In the genomic region with DNA sequence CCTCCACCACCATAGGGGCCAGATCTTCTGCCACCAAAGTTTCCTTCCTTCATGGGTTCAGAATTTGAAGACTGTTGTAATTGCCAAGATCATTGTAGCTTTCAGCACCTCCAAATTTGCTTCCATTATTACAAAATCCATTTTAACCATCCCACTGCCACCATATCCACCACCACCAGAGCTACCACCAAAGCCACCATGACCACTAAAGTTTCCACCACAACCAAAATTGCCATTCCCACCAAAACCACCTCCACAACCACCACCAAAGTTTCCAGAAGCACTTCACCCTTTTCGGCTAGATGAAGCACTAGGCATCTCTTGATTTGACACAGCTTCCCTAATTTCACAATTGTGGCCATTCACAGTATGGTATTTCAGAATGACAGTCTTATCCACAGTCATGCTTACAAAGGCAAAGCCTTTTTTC, we compare ENCODE assay signal across 14 cellular contexts. TPM values are rescaled to one million over a fixed set of nuclear protein-coding genes. Genes with fewer than 3 reads are reported as not detected.
A peak's percentile ranks its signal among the peaks of the same experiment; 100 is the strongest.
DNase-seq lines count a peak whose midpoint lies in the region; ATAC-seq and TF ChIP-seq lines count a peak whose summit lies in the region.
"Had no signal": no experiment of that assay in that cellular context is flagged by ENCODE, and none has a peak within 500 bp of the region (broad histone marks: within the 10 kb centered on the region; RNA-seq: fewer than 3 reads in every experiment).

No MANE protein-coding gene starts in this region.

- peak; percentile 69 for ATAC-seq in GM19351 (IDR thresholded peaks at IDR 0.05; ENCODE audit: unreplicated experiment)
- no peak for ATAC-seq in naive thymus-derived CD8-positive, alpha-beta T cell
- ATAC-seq: K562, right lobe of liver had no signal

- no peaks in the 10 kb centered on the region for H3K27me3 Mint-ChIP-seq in naive thymus-derived CD8-positive, alpha-beta T cell

- H3K9me3 Mint-ChIP-seq in naive thymus-derived CD8-positive, alpha-beta T cell: peaks cover 0 to 28% (median 21%) of the 10 kb centered on the region in 9 donors

- DNase-seq in GM12865 (ENCODE audit: low read depth): peak; percentile 24
- DNase-seq in activated CD8-positive, alpha-beta memory T cell treated with anti-CD3 and anti-CD28 coated beads for 48 hours (ENCODE audit: low read depth in 2 of 3, low spot score in 2 of 3): peak in 2 of 3 experiments; percentile 36 to 47
- no peak for DNase-seq in naive thymus-derived CD8-positive, alpha-beta T cell
- DNase-seq in activated CD4-positive, CD25-positive, alpha-beta regulatory T cell (lab: John Stamatoyannopoulos, UW): no peak
- no peak for DNase-seq in occipital lobe (lab: John Stamatoyannopoulos, UW)
- DNase-seq in NCI-H2227 (lab: John Stamatoyannopoulos, UW; ENCODE audit: unreplicated experiment): no peak
- DNase-seq: GF-D8, NCI-H146, NCI-H526, right lobe of liver, thyroid gland had no signal

- H3K4me3 ChIP-seq in GM12865 (ENCODE audit: low read depth, low read length): no peak overlapping the region
- H3K4me3 ChIP-seq: cardiac muscle cell, K562, right lobe of liver, thyroid gland had no signal

- POLR2A ChIA-PET in naive thymus-derived CD8-positive, alpha-beta T cell (lab: Charles Lee): interaction anchor here (0.7 to 5.3 kb wide), 8 partner anchors 8 to 296 kb away, joined by 3 to 29 read pairs (median 8); partner anchors contain the start of genes EXTL2, S1PR1 and SLC30A7

- peaks cover 31 to 62% (median 48%) of the 10 kb centered on the region in 4 donors for H3K4me1 Mint-ChIP-seq in naive thymus-derived CD8-positive, alpha-beta T cell

- no peak for TF ChIP-seq CTCF in GM12865 (IDR thresholded peaks at IDR 0.05; ENCODE audit: insufficient read depth, low read depth, low read length, missing control alignments)

- H3K27ac Mint-ChIP-seq in naive thymus-derived CD8-positive, alpha-beta T cell: peak overlapping the region; percentile 83 to 96 (median 92)

- H3K4me3 Mint-ChIP-seq in naive thymus-derived CD8-positive, alpha-beta T cell: peak overlapping the region in 7 of 10 donors; percentile 55 to 78 (median 74)

- peaks cover 28 to 67% (median 54%) of the 10 kb centered on the region in 3 donors for H3K36me3 Mint-ChIP-seq in naive thymus-derived CD8-positive, alpha-beta T cell

RNA-seq across cellular contexts. Expression of gene SLC30A7, which starts 45.2 kb away (rescaled TPM):
- total RNA-seq in naive thymus-derived CD8-positive, alpha-beta T cell: 10 to 100 TPM; 34.1 to 37.0 TPM
- 10 to 100 TPM in 2 of 3 donors, 1 to 10 TPM in 1; 8.1 to 10.8 (median 10.5) TPM for polyA plus RNA-seq in naive thymus-derived CD8-positive, alpha-beta T cell
- 42.1 TPM for total RNA-seq in occipital lobe

RNA-seq across cellular contexts. Expression of gene EXTL2, which starts 46.5 kb away (rescaled TPM):
- total RNA-seq in naive thymus-derived CD8-positive, alpha-beta T cell: 1 to 10 TPM; 4.4 to 6.2 TPM
- 1 to 10 TPM; 4.6 to 7.6 (median 5.1) TPM for polyA plus RNA-seq in naive thymus-derived CD8-positive, alpha-beta T cell
- total RNA-seq in occipital lobe: 34.5 TPM

Comparison
In these comparisons a context has a peak if more than half of its experiments do, and no peak if none do; other contexts are left out.
1. DNase-seq: peak in GM12865 (single experiment) and activated CD8-positive, alpha-beta memory T cell treated with anti-CD3 and anti-CD28 coated beads for 48 hours (2 of 3); none in naive thymus-derived CD8-positive, alpha-beta T cell (0 of 10), activated CD4-positive, CD25-positive, alpha-beta regulatory T cell (0 of 4), occipital lobe (single experiment) and NCI-H2227 (single experiment).